In the genomic region with DNA sequence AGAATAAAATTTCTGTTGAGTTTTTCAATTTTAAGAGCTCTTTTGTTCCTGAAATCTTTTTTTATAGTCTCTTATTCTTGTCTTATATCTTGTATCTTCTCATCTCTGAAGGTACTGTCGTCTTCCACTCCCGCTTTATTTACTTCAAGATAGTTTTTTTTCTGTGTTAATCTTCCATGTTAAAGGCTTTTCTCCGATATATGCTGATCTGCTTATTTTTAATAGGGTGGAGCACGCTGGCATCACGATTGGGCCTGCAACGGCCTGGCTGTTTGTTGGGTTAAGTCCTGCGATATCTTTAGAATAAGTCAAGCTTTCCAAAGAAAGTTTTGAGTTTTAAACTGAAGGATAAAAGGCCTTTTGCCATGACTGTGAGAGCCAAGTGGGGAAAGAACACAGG, we compare ENCODE assay signal across 16 cellular contexts.
"Had no signal": no experiment of that assay in that cellular context is flagged by ENCODE, and none has a peak within 500 bp of the region (broad histone marks: within the 10 kb centered on the region; RNA-seq: fewer than 3 reads in every experiment).

No MANE protein-coding gene starts in this region.

- H3K27ac ChIP-seq: esophagus squamous epithelium, gastroesophageal sphincter, ovary, right atrium auricular region, skin epidermis, testis, transverse colon had no signal

- H3K4me3 ChIP-seq: esophagus squamous epithelium, gastroesophageal sphincter, ovary, right atrium auricular region, sigmoid colon, skin epidermis, testis, transverse colon had no signal

- ATAC-seq: effector memory CD8-positive, alpha-beta T cell; gastroesophageal sphincter; left colon; stimulated activated naive B cell treated with anti-CD40 and anti-IgM and Interleukin-4, amounts not matched to agents 10 μg/mL and 1 μg/mL and 100 μg/mL, for 72 hours; stimulated activated naive CD8-positive, alpha-beta T cell treated with anti-CD3 and anti-CD28 coated beads, Interleukin-15, amount 100 ng/mL, for 72 hours had no signal

- DNase-seq: central memory CD4-positive, alpha-beta T cell; effector memory CD8-positive, alpha-beta T cell; esophagus squamous epithelium; foreskin fibroblast; left colon; ovary; sigmoid colon; stimulated activated CD4-positive, alpha-beta T cell treated with anti-CD3 and anti-CD28 coated beads, Interleukin-2, amount 100 ng/mL, for 24 hours; stimulated activated CD4-positive, alpha-beta T cell treated with anti-CD3 and anti-CD28 coated beads, Interleukin-4, amount 100 ng/mL, for 4 hours; stimulated activated naive B cell treated with anti-CD40 and anti-IgM and Interleukin-4, amounts not matched to agents 10 μg/mL and 1 μg/mL and 100 μg/mL, for 72 hours; stimulated activated naive CD8-positive, alpha-beta T cell treated with anti-CD3 and anti-CD28 coated beads, Interleukin-15, amount 100 ng/mL, for 72 hours; testis; transverse colon had no signal

- H3K27me3 Mint-ChIP-seq: effector memory CD8-positive, alpha-beta T cell; stimulated activated naive B cell treated with anti-CD40 and anti-IgM and Interleukin-4, amounts not matched to agents 10 μg/mL and 1 μg/mL and 100 μg/mL, for 72 hours; stimulated activated naive CD8-positive, alpha-beta T cell treated with anti-CD3 and anti-CD28 coated beads, Interleukin-15, amount 100 ng/mL, for 72 hours had no signal

- H3K27ac Mint-ChIP-seq: effector memory CD8-positive, alpha-beta T cell; stimulated activated naive B cell treated with anti-CD40 and anti-IgM and Interleukin-4, amounts not matched to agents 10 μg/mL and 1 μg/mL and 100 μg/mL, for 72 hours had no signal

- H3K27me3 ChIP-seq: esophagus squamous epithelium, gastroesophageal sphincter, ovary, right atrium auricular region, sigmoid colon, testis, transverse colon had no signal

- H3K9me3 ChIP-seq: esophagus squamous epithelium, gastroesophageal sphincter, ovary, right atrium auricular region, sigmoid colon, testis, transverse colon had no signal

- H3K36me3 ChIP-seq: esophagus squamous epithelium, gastroesophageal sphincter, ovary, right atrium auricular region, sigmoid colon, transverse colon had no signal

- H3K9me3 Mint-ChIP-seq: effector memory CD8-positive, alpha-beta T cell; stimulated activated naive B cell treated with anti-CD40 and anti-IgM and Interleukin-4, amounts not matched to agents 10 μg/mL and 1 μg/mL and 100 μg/mL, for 72 hours; stimulated activated naive CD8-positive, alpha-beta T cell treated with anti-CD3 and anti-CD28 coated beads, Interleukin-15, amount 100 ng/mL, for 72 hours had no signal

- H3K4me3 Mint-ChIP-seq: effector memory CD8-positive, alpha-beta T cell; stimulated activated naive B cell treated with anti-CD40 and anti-IgM and Interleukin-4, amounts not matched to agents 10 μg/mL and 1 μg/mL and 100 μg/mL, for 72 hours; stimulated activated naive CD8-positive, alpha-beta T cell treated with anti-CD3 and anti-CD28 coated beads, Interleukin-15, amount 100 ng/mL, for 72 hours had no signal
